In the genomic region with DNA sequence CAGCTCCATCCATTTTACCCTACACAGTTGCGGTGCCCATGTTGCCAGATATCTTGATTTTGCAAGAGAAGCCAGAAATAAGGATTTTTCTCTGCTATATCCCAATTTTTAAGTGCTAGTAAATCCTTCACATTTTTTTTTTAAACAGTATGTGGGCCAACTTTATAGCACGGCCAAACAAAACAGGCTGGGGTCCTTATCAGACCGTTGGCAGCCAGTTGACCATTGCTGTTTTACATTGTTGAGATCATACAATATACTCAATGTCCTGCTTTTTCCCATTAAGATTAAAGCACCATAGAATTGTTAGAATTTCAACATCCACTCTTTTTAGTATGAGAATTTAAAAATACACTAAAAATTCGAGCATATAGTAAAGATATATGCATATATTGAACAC, we compare ENCODE assay signal across 32 cellular contexts.
"Had no signal": no experiment of that assay in that cellular context is flagged by ENCODE, and none has a peak within 500 bp of the region (broad histone marks: within the 10 kb centered on the region; RNA-seq: fewer than 3 reads in every experiment).

No MANE protein-coding gene starts in this region.

- H3K4me3 ChIP-seq: adrenal gland, ascending aorta, body of pancreas, breast epithelium, cardiac muscle cell had no signal

- ATAC-seq: activated naive CD4-positive, alpha-beta T cell treated with anti-CD3 and anti-CD28 coated beads, Interleukin-2, amount 50 U/mL, for 72 hours; activated naive CD8-positive, alpha-beta T cell treated with anti-CD3 and anti-CD28 coated beads, Interleukin-2, amount 50 U/mL, for 24 hours; activated T-cell treated with anti-CD3 and anti-CD28 coated beads, Interleukin-2, amount 50 U/mL, for 4 hours; activated T-cell treated with anti-CD3 and anti-CD28 coated beads, Interleukin-2, amount 50 U/mL, for 72 hours; activated T-helper 17 cell treated with anti-CD3 and anti-CD28 coated beads, Interleukin-2, amount 50 U/mL, for 72 hours; body of pancreas had no signal

- DNase-seq: activated effector memory CD4-positive, alpha-beta T cell treated with anti-CD3 and anti-CD28 coated beads, Interleukin-2, amount 50 U/mL, for 16 hours; activated effector memory CD4-positive, alpha-beta T cell treated with Interleukin-2 at 50 U/mL for 16 hours; activated gamma-delta T cell; activated gamma-delta T cell treated with Interleukin-2 at 50 U/mL for 16 hours; activated naive CD4-positive, alpha-beta T cell; activated naive CD4-positive, alpha-beta T cell treated with anti-CD3 and anti-CD28 coated beads for 36 hours; activated naive CD4-positive, alpha-beta T cell treated with anti-CD3 and anti-CD28 coated beads, Interleukin-2, amount 10 ng/mL, durations not matched to agents 7 days and 5 days; activated naive CD4-positive, alpha-beta T cell treated with anti-CD3 and anti-CD28 coated beads, Interleukin-2, amount 50 U/mL, for 16 hours; activated naive CD4-positive, alpha-beta T cell treated with Interleukin-2 at 50 U/mL for 16 hours; activated naive CD8-positive, alpha-beta T cell treated with anti-CD3 and anti-CD28 coated beads for 36 hours; activated naive CD8-positive, alpha-beta T cell treated with anti-CD3 and anti-CD28 coated beads, Interleukin-2, amount 10 ng/mL, durations not matched to agents 7 days and 5 days; activated naive CD8-positive, alpha-beta T cell treated with anti-CD3 and anti-CD28 coated beads, Interleukin-2, amount 50 U/mL, for 24 hours; activated T-cell treated with anti-CD3 and anti-CD28 coated beads, Interleukin-2, amount 50 U/mL, for 1 hour; activated T-cell treated with anti-CD3 and anti-CD28 coated beads, Interleukin-2, amount 50 U/mL, for 24 hours; activated T-cell treated with anti-CD3 and anti-CD28 coated beads, Interleukin-2, amount 50 U/mL, for 4 hours; activated T-cell treated with anti-CD3 and anti-CD28 coated beads, Interleukin-2, amount 50 U/mL, for 48 hours; activated T-cell treated with anti-CD3 and anti-CD28 coated beads, Interleukin-2, amount 50 U/mL, for 72 hours; adrenal gland; amniotic stem cell; amygdala; anterior cingulate cortex; aorta; body of pancreas; brain microvascular endothelial cell; caudate nucleus; central memory CD4-positive, alpha-beta T cell; cerebellar nuclear complex had no signal
